In the genomic region with DNA sequence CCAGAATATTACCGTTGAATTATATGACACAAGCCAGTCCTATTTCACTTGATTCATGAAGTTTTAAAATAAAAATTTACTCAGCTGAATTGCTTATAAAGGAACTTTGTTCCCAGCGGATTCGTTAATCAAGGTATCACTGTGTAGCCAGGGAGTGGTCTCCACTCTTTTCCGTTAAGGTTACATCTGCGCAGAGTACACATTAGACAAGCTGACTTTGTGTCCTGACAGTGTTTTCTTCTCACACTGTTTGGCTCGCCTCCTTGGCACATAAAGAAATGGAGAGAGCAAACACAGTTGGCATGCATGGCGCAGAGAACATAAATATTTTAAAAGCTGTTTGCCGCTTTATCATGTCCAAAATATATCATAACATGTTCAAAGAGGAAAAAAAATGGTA, we compare ENCODE assay signal across 20 cellular contexts.
DNase-seq lines count a peak whose midpoint lies in the region; ATAC-seq and TF ChIP-seq lines count a peak whose summit lies in the region.
"Had no signal": no experiment of that assay in that cellular context is flagged by ENCODE, and none has a peak within 500 bp of the region (broad histone marks: within the 10 kb centered on the region; RNA-seq: fewer than 3 reads in every experiment).

No MANE protein-coding gene starts in this region.

- DNase-seq in NCI-H446 treated with DMSO at 0.1 percent for 48 hours (lab: John Stamatoyannopoulos, UW): peak; percentile 28
- DNase-seq in colonic mucosa: peak; percentile 40
- peak in 1 of 3 donors; percentile 30 for DNase-seq in mucosa of descending colon
- DNase-seq in pons (ENCODE audit: low spot score): peak; percentile 37
- DNase-seq in activated CD8-positive, alpha-beta memory T cell treated with anti-CD3 and anti-CD28 coated beads, Interleukin-2, amount 50 U/mL, for 4 hours: no peak
- DNase-seq in sigmoid colon: no peak
- DNase-seq: 8988T; ACHN; C1 segment of cervical spinal cord; Calu3; CD4-positive, alpha-beta memory T cell; COR-L47; DMS53; DMS79 treated with DMSO at 0.1 percent for 48 hours; GF-D8; GOT3; HFFc6 had no signal

- TF ChIP-seq POLR2A in sigmoid colon (IDR thresholded peaks at IDR 0.05): no peak

- intact Hi-C loops in colonic mucosa (cut with DNase I): no loop called here
- intact Hi-C loops in mucosa of descending colon (cut with DNase I, micrococcal nuclease): no loop called here
- intact Hi-C loops in sigmoid colon (cut with DNase I): no loop called here

- H3K27ac ChIP-seq in colonic mucosa: no peak overlapping the region
- no peak overlapping the region for H3K27ac ChIP-seq in sigmoid colon
- H3K27ac ChIP-seq: A549 had no signal

- TF ChIP-seq CTCF in colonic mucosa (IDR thresholded peaks at IDR 0.05) (no peak), mucosa of descending colon (IDR thresholded peaks at IDR 0.05) (no peak), sigmoid colon (IDR thresholded peaks at IDR 0.05) (no peak)

- H3K36me3 ChIP-seq in colonic mucosa (no peaks in the 10 kb centered on the region), mucosa of descending colon (ENCODE audit: low read depth) (no peaks in the 10 kb centered on the region), sigmoid colon (no peaks in the 10 kb centered on the region)
- H3K36me3 ChIP-seq: HAP-1 had no signal

- WGBS in sigmoid colon, 2 donors: 19 to 67% methylated on average over 8 of the region's 8 CpGs

- H3K9ac ChIP-seq in colonic mucosa (ENCODE audit: low read depth in 2 of 2, low read length in 2 of 2): no peak overlapping the region

- H3K27me3 ChIP-seq in colonic mucosa: no peaks in the 10 kb centered on the region
- H3K27me3 ChIP-seq in sigmoid colon: no peaks in the 10 kb centered on the region

- H3K9me3 ChIP-seq in colonic mucosa: no peaks in the 10 kb centered on the region
- H3K9me3 ChIP-seq in mucosa of descending colon: no peaks in the 10 kb centered on the region
- no peaks in the 10 kb centered on the region for H3K9me3 ChIP-seq in sigmoid colon
- H3K9me3 ChIP-seq: A549, HAP-1 had no signal

- H3K4me3 ChIP-seq in colonic mucosa (no peak overlapping the region), mucosa of descending colon (no peak overlapping the region), sigmoid colon (no peak overlapping the region)
- H3K4me3 ChIP-seq: A549, HAP-1 had no signal

- TF ChIP-seq EP300 in sigmoid colon (IDR thresholded peaks at IDR 0.05): no peak

- ATAC-seq in mucosa of descending colon (peak; percentile 90), GM19328 (IDR thresholded peaks at IDR 0.05; ENCODE audit: unreplicated experiment) (no peak)
- ATAC-seq: A549 had no signal

- H3K4me1 ChIP-seq in colonic mucosa (no peaks in the 10 kb centered on the region), mucosa of descending colon (ENCODE audit: low read depth) (peaks cover 6% of the 10 kb centered on the region), sigmoid colon (no peaks in the 10 kb centered on the region)
- H3K4me1 ChIP-seq: A549, HAP-1 had no signal

Comparison
In these comparisons a context has a peak if more than half of its experiments do, and no peak if none do; other contexts are left out.
1. DNase-seq: peak in NCI-H446 treated with DMSO at 0.1 percent for 48 hours (single experiment), colonic mucosa (single experiment) and pons (single experiment); none in activated CD8-positive, alpha-beta memory T cell treated with anti-CD3 and anti-CD28 coated beads, Interleukin-2, amount 50 U/mL, for 4 hours (single experiment) and sigmoid colon (single experiment).